Comparison of ENCODE assay signal across 8 cellular contexts in the genomic region with DNA sequence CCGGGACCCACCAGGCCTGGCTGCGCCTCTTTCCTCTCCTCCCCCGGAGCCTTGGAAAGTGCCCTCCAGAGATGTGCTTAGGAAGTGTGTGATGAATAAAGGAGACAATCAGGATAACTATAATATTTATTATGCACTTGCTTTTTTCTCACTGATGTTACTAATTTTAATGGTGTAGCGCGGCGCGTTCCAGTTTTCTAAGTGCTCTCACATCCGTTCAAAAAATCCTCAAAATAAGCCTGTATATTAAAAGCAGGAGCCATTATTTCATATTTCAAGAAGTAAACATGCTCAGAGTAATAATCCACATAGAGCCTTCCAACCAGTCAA. TPM values are rescaled to one million over a fixed set of nuclear protein-coding genes. Genes with fewer than 3 reads are reported as not detected.
DNase-seq lines count a peak whose midpoint lies in the region; FAIRE-seq and TF ChIP-seq lines count a peak whose summit lies in the region.

No MANE protein-coding gene starts in this region.

- H3K36me3 Mint-ChIP-seq in CD4-positive, alpha-beta memory T cell, result peaks cover under 1 to 18% of the 10 kb centered on the region in 2 donors

- POLR2A ChIA-PET in CD4-positive, alpha-beta memory T cell (lab: Charles Lee; ENCODE audit: partially characterized antibody), result interaction anchor here (0.6 to 2.8 kb wide), 8 partner anchors 13 to 1995 kb away, joined by 3 to 34 read pairs (median 4); a partner anchor contains a TSS

- no peak for TF ChIP-seq POLR2A in GM12892 (IDR thresholded peaks at IDR 0.05; ENCODE audit: low read depth, low read length)

- no peak for DNase-seq in CD4-positive, alpha-beta memory T cell
- DNase-seq in Jurkat, Clone E6-1 (ENCODE audit: low read depth, low spot score), result no peak
- DNase-seq in caudate nucleus (lab: John Stamatoyannopoulos, UW) (peak in 2 of 61 donors; percentile 11 to 58), NAMALWA (ENCODE audit: low spot score) (no peak), islet precursor cell (no peak), GM12892 (ENCODE audit: insufficient read length) (no peak)
- no peak for DNase-seq in activated effector memory CD4-positive, alpha-beta T cell treated with Interleukin-2 at 50 U/mL for 16 hours

- intact Hi-C loops in CD4-positive, alpha-beta memory T cell (cut with micrococcal nuclease), result loop anchor here (2.0 to 10.0 kb wide), 3 partner anchors 973 to 1996 kb away; a partner anchor contains a TSS

- H3K4me1 Mint-ChIP-seq in CD4-positive, alpha-beta memory T cell, result peaks cover 7 to 37% (median 18%) of the 10 kb centered on the region in 4 donors

- H3K4me1 ChIP-seq in CD4-positive, alpha-beta memory T cell (ENCODE audit: insufficient read depth, low read length), result peaks cover 20% of the 10 kb centered on the region
- H3K4me1 ChIP-seq in mucosa of stomach (ENCODE audit: control insufficient read depth, insufficient read depth, low read length), result peaks cover 16% of the 10 kb centered on the region

- H3K27ac ChIP-seq in CD4-positive, alpha-beta memory T cell (ENCODE audit: low read depth, low read length), result peak overlapping the region; percentile 93
- H3K27ac ChIP-seq in caudate nucleus (ENCODE audit: low read depth, low read length), result peak overlapping the region; percentile 94

- FAIRE-seq in GM12892 (lab: Jason Lieb, UNC), result no peak

- no peaks in the 10 kb centered on the region for H3K9me3 Mint-ChIP-seq in CD4-positive, alpha-beta memory T cell

- H3K27me3 ChIP-seq in CD4-positive, alpha-beta memory T cell (ENCODE audit: insufficient read depth, low read length), result no peaks in the 10 kb centered on the region
- no peaks in the 10 kb centered on the region for H3K27me3 ChIP-seq in mucosa of stomach (ENCODE audit: control insufficient read depth, insufficient read depth, low read length)

- peak overlapping the region; percentile 100 for H3K9ac ChIP-seq in mucosa of stomach (ENCODE audit: low read length)

- H3K4me3 ChIP-seq in CD4-positive, alpha-beta memory T cell (ENCODE audit: low read length in 2 of 2), result peak overlapping the region in 1 of 2 donors; percentile 86
- peak overlapping the region; percentile 91 for H3K4me3 ChIP-seq in Jurkat, Clone E6-1 (ENCODE audit: low read length)
- peak overlapping the region; percentile 85 for H3K4me3 ChIP-seq in mucosa of stomach (ENCODE audit: low read length)

- no peaks in the 10 kb centered on the region for H3K27me3 Mint-ChIP-seq in CD4-positive, alpha-beta memory T cell

- H3K9me3 ChIP-seq in CD4-positive, alpha-beta memory T cell (ENCODE audit: control insufficient read depth in 1 of 2, low read length in 2 of 2), result no peaks in the 10 kb centered on the region
- H3K9me3 ChIP-seq in mucosa of stomach (ENCODE audit: control insufficient read depth, low read length), result no peaks in the 10 kb centered on the region

- peak overlapping the region; percentile 86 to 94 (median 89) for H3K4me3 Mint-ChIP-seq in CD4-positive, alpha-beta memory T cell

- CTCF ChIA-PET in CD4-positive, alpha-beta memory T cell (lab: Charles Lee; ENCODE audit: partially characterized antibody), result interaction anchor here (1.5 kb wide), 1 partner anchor 28 kb away, joined by 4 read pairs; no protein-coding TSS in a partner anchor

- H3K36me3 ChIP-seq in CD4-positive, alpha-beta memory T cell (ENCODE audit: insufficient read depth, low read length), result peaks cover 5% of the 10 kb centered on the region
- no peaks in the 10 kb centered on the region for H3K36me3 ChIP-seq in mucosa of stomach (ENCODE audit: control insufficient read depth, insufficient read depth, low read length)

- H3K27ac Mint-ChIP-seq in CD4-positive, alpha-beta memory T cell, result peak overlapping the region; percentile 89 to 96 (median 94)

RNA-seq across cellular contexts. Expression of a gene that starts 0.9 kb away (rescaled TPM):
- total RNA-seq in CD4-positive, alpha-beta memory T cell, result 10 to 100 TPM; 75.3 to 79.7 TPM
- 10 to 100 TPM; 28.5 to 43.9 TPM for polyA plus RNA-seq in CD4-positive, alpha-beta memory T cell
- polyA plus RNA-seq in Jurkat, Clone E6-1 (2012; ENCODE audit: insufficient read depth, insufficient read length), result 42.0 TPM
- polyA plus RNA-seq in GM12892 (2012; ENCODE audit: missing spikeins), result 27.0 TPM

RNA-seq across cellular contexts. Expression of a gene that starts 57.8 kb away (rescaled TPM):
- 10 to 100 TPM; 44.3 to 46.9 TPM for total RNA-seq in CD4-positive, alpha-beta memory T cell
- polyA plus RNA-seq in CD4-positive, alpha-beta memory T cell, result 10 to 100 TPM; 44.1 to 65.6 TPM
- polyA plus RNA-seq in Jurkat, Clone E6-1 (2012; ENCODE audit: insufficient read depth, insufficient read length), result 21.2 TPM
- 15.8 TPM for polyA plus RNA-seq in GM12892 (2012; ENCODE audit: missing spikeins)
